20 cellular contexts compared by ENCODE assay signal in genomic region chr18:22427797-22428549, GRCh38. TPM values are rescaled to one million over a fixed set of nuclear protein-coding genes. Genes with fewer than 3 reads are reported as not detected.
"Had no signal": no experiment of that assay in that cellular context is flagged by ENCODE, and none has a peak within 500 bp of the region (broad histone marks: within the 10 kb centered on the region; RNA-seq: fewer than 3 reads in every experiment).

No MANE protein-coding gene starts in this region.

- ATAC-seq: activated T-helper 17 cell treated with anti-CD3 and anti-CD28 coated beads, Interleukin-2, amount 50 U/mL, for 72 hours; left colon; stimulated activated naive B cell treated with anti-CD40 and anti-IgM and Interleukin-4, amounts not matched to agents 10 μg/mL and 1 μg/mL and 100 μg/mL, for 72 hours had no signal

- H3K27ac ChIP-seq: skin epidermis, upper lobe of left lung had no signal

- H3K9me3 Mint-ChIP-seq: endodermal cell, nephron progenitor cell had no signal

- H3K27me3 ChIP-seq: upper lobe of left lung had no signal

- DNase-seq: activated CD4-positive, alpha-beta T cell treated with anti-CD3 and anti-CD28 coated beads, Interleukin-2, amount 50 U/mL, for 1 hour; activated naive CD4-positive, alpha-beta T cell treated with anti-CD3 and anti-CD28 coated beads for 36 hours; activated T-cell treated with anti-CD3 and anti-CD28 coated beads for 4 hours; cerebellar nuclear complex; dermis blood vessel endothelial cell; endodermal cell; erythroblast; glutamatergic neuron; left colon; mesendoderm; nephron progenitor cell; stimulated activated naive B cell treated with anti-CD40 and anti-IgM and Interleukin-4, amounts not matched to agents 10 μg/mL and 1 μg/mL and 100 μg/mL, for 72 hours; T-helper 2 cell; upper lobe of left lung had no signal

- H3K4me1 Mint-ChIP-seq: activated T-helper 17 cell treated with anti-CD3 and anti-CD28 coated beads, Interleukin-2, amount 50 U/mL, for 72 hours; endodermal cell; stimulated activated naive B cell treated with anti-CD40 and anti-IgM and Interleukin-4, amounts not matched to agents 10 μg/mL and 1 μg/mL and 100 μg/mL, for 72 hours had no signal

- H3K27me3 Mint-ChIP-seq: activated T-helper 17 cell treated with anti-CD3 and anti-CD28 coated beads, Interleukin-2, amount 50 U/mL, for 72 hours; stimulated activated naive B cell treated with anti-CD40 and anti-IgM and Interleukin-4, amounts not matched to agents 10 μg/mL and 1 μg/mL and 100 μg/mL, for 72 hours had no signal

- H3K9me3 ChIP-seq: upper lobe of left lung had no signal

- H3K27ac Mint-ChIP-seq: activated naive CD4-positive, alpha-beta T cell treated with anti-CD3 and anti-CD28 coated beads for 36 hours; activated T-helper 17 cell treated with anti-CD3 and anti-CD28 coated beads, Interleukin-2, amount 50 U/mL, for 72 hours; endodermal cell; nephron progenitor cell; stimulated activated naive B cell treated with anti-CD40 and anti-IgM and Interleukin-4, amounts not matched to agents 10 μg/mL and 1 μg/mL and 100 μg/mL, for 72 hours had no signal

- H3K4me3 ChIP-seq: skin epidermis, upper lobe of left lung had no signal

- H3K36me3 ChIP-seq: upper lobe of left lung had no signal

- H3K4me3 Mint-ChIP-seq: activated naive CD4-positive, alpha-beta T cell treated with anti-CD3 and anti-CD28 coated beads for 36 hours; activated T-helper 17 cell treated with anti-CD3 and anti-CD28 coated beads, Interleukin-2, amount 50 U/mL, for 72 hours; brain; endodermal cell; nephron progenitor cell; stimulated activated naive B cell treated with anti-CD40 and anti-IgM and Interleukin-4, amounts not matched to agents 10 μg/mL and 1 μg/mL and 100 μg/mL, for 72 hours had no signal

- H3K36me3 Mint-ChIP-seq: brain; stimulated activated naive B cell treated with anti-CD40 and anti-IgM and Interleukin-4, amounts not matched to agents 10 μg/mL and 1 μg/mL and 100 μg/mL, for 72 hours had no signal

RNA-seq across cellular contexts. Expression of gene CTAGE1, which starts 10.3 kb away (rescaled TPM):
- total RNA-seq: activated CD8-positive, alpha-beta memory T cell treated with anti-CD3 and anti-CD28 coated beads for 36 hours; activated naive CD4-positive, alpha-beta T cell treated with anti-CD3 and anti-CD28 coated beads for 36 hours; activated T-helper 17 cell treated with anti-CD3 and anti-CD28 coated beads, Interleukin-2, amount 50 U/mL, for 72 hours; dermis blood vessel endothelial cell; endodermal cell; left colon; osteoblast; subcutaneous adipose tissue; upper lobe of left lung had no signal
